Comparison of ENCODE assay signal across 8 cellular contexts in the genomic region with DNA sequence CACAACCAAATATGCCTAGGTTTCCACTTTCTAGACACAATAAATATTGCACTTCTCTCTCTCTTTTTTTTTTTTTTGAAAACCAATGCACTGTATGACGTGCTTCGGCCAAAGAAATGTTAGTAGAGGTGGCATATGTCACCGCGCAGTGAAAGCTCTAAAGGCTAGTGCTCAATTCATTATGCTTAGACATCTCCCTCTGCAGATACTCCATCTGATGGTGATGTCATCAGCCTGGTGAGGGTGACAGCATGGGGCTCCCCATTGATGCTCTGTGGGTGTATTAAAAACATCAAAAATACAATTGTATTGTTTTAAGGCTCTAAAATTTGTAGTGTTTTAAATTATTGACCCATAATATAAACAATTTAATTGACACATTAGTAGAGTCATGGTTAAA.
"Had no signal": no experiment of that assay in that cellular context is flagged by ENCODE, and none has a peak within 500 bp of the region (broad histone marks: within the 10 kb centered on the region; RNA-seq: fewer than 3 reads in every experiment).

No MANE protein-coding gene starts in this region.

- DNase-seq: GDM1, GF-D8 had no signal

- ATAC-seq: GM12878 had no signal

- FAIRE-seq: G401.6, GM12878, GM12891, GM12892, GM18507, GM19239 had no signal

- H3K4me3 ChIP-seq: GM12878 had no signal
